18 cellular contexts compared by ENCODE assay signal in genomic region chr2:46802665-46803550, GRCh38.
DNase-seq lines count a peak whose midpoint lies in the region; ATAC-seq and TF ChIP-seq lines count a peak whose summit lies in the region.
"Had no signal": no experiment of that assay in that cellular context is flagged by ENCODE, and none has a peak within 500 bp of the region (broad histone marks: within the 10 kb centered on the region; RNA-seq: fewer than 3 reads in every experiment).

No MANE protein-coding gene starts in this region.

- H3K4me3 ChIP-seq in heart left ventricle (no peak overlapping the region), thyroid gland (replicated peaks in 1 of 3) (no peak overlapping the region)
- H3K4me3 ChIP-seq: body of pancreas had no signal

- H3K36me3 ChIP-seq in heart left ventricle (no peaks in the 10 kb centered on the region), thyroid gland (no peaks in the 10 kb centered on the region)

- no peaks in the 10 kb centered on the region for H3K4me1 Mint-ChIP-seq in naive thymus-derived CD8-positive, alpha-beta T cell
- H3K4me1 Mint-ChIP-seq: activated T-helper 17 cell treated with anti-CD3 and anti-CD28 coated beads, Interleukin-2, amount 50 U/mL, for 72 hours had no signal

- ATAC-seq in heart left ventricle = peak; percentile 81 to 89 (median 85)
- no peak for ATAC-seq in naive thymus-derived CD8-positive, alpha-beta T cell
- ATAC-seq: activated T-helper 17 cell treated with anti-CD3 and anti-CD28 coated beads, Interleukin-2, amount 50 U/mL, for 72 hours had no signal

- H3K4me3 Mint-ChIP-seq in naive thymus-derived CD8-positive, alpha-beta T cell = no peak overlapping the region
- H3K4me3 Mint-ChIP-seq: activated T-helper 17 cell treated with anti-CD3 and anti-CD28 coated beads, Interleukin-2, amount 50 U/mL, for 72 hours; stimulated activated naive CD8-positive, alpha-beta T cell treated with anti-CD3 and anti-CD28 coated beads, Interleukin-15, Interleukin-2, amounts not matched to agents 100 ng/mL and 50 ng/mL, for 24 hours had no signal

- TF ChIP-seq CTCF in heart left ventricle (IDR thresholded peaks at IDR 0.05) (peak in 10 of 12 donors; percentile 16 to 52 (median 28)), thyroid gland (IDR thresholded peaks at IDR 0.05) (no peak)

- in situ Hi-C loops in G401 (cut with HindIII; ENCODE audit: low sequenced_read_pairs) (no loop called here), SK-MEL-5 (cut with HindIII; ENCODE audit: low pct_unique_long_range_greater_than_20kb, low sequenced_read_pairs) (no loop called here)

- TF ChIP-seq POLR2A in heart left ventricle (IDR thresholded peaks at IDR 0.05) (no peak), thyroid gland (IDR thresholded peaks at IDR 0.05) (no peak)

- H3K27ac ChIP-seq in heart left ventricle (peak overlapping the region in 8 of 12 donors; percentile 19 to 69 (median 46)), thyroid gland (no peak overlapping the region)
- H3K27ac ChIP-seq: body of pancreas, C4-2B had no signal

- H3K9me3 Mint-ChIP-seq in naive thymus-derived CD8-positive, alpha-beta T cell = peaks cover 0 to 4% (median 0%) of the 10 kb centered on the region in 9 donors
- H3K9me3 Mint-ChIP-seq: activated T-helper 17 cell treated with anti-CD3 and anti-CD28 coated beads, Interleukin-2, amount 50 U/mL, for 72 hours; stimulated activated naive CD8-positive, alpha-beta T cell treated with anti-CD3 and anti-CD28 coated beads, Interleukin-15, Interleukin-2, amounts not matched to agents 100 ng/mL and 50 ng/mL, for 24 hours had no signal

- no peaks in the 10 kb centered on the region for H3K27me3 ChIP-seq in heart left ventricle
- no peaks in the 10 kb centered on the region for H3K27me3 ChIP-seq in thyroid gland
- H3K27me3 ChIP-seq: body of pancreas had no signal

- intact Hi-C loops in heart left ventricle (cut with DNase I) (loop anchor here in 6 of 10 donors (2.0 to 5.0 kb wide), 2 partner anchors 74 kb away; no protein-coding TSS in a partner anchor), thyroid gland (cut with DNase I) (no loop called here)

- H3K36me3 Mint-ChIP-seq in naive thymus-derived CD8-positive, alpha-beta T cell = peaks cover 0 to 2% (median 0%) of the 10 kb centered on the region in 3 donors

- no peaks in the 10 kb centered on the region for H3K9me3 ChIP-seq in heart left ventricle
- no peaks in the 10 kb centered on the region for H3K9me3 ChIP-seq in thyroid gland
- H3K9me3 ChIP-seq: body of pancreas had no signal

- 65 to 70% (median 67%) methylated on average over 13 of the region's 13 CpGs for WGBS in heart left ventricle, 4 donors
- 92 to 93% methylated on average over 12 to 13 of the region's 13 CpGs for WGBS in thyroid gland, 2 donors

- peaks cover 0 to 4% (median 2%) of the 10 kb centered on the region in 5 donors for H3K27me3 Mint-ChIP-seq in naive thymus-derived CD8-positive, alpha-beta T cell
- H3K27me3 Mint-ChIP-seq: activated T-helper 17 cell treated with anti-CD3 and anti-CD28 coated beads, Interleukin-2, amount 50 U/mL, for 72 hours had no signal

- DNase-seq in G401 (ENCODE audit: low spot score) (peak; percentile 82), SK-MEL-5 (ENCODE audit: low read depth, low spot score) (peak; percentile 19), heart left ventricle (peak in 1 of 5 donors; percentile 56), putamen (ENCODE audit: low spot score) (peak; percentile 74), thyroid gland (no peak), middle frontal gyrus (ENCODE audit: extremely low spot score, low spot score) (no peak)
- no peak for DNase-seq in stimulated activated naive CD4-positive, alpha-beta T cell treated with Interleukin-2 at 50 U/mL for 16 hours (lab: John Stamatoyannopoulos, UW)
- DNase-seq in naive thymus-derived CD8-positive, alpha-beta T cell = no peak
- DNase-seq: activated CD4-positive, alpha-beta T cell treated with anti-CD3 and anti-CD28 coated beads, Interleukin-2, amount 50 U/mL, for 1 hour; hippocampal formation; midbrain; NCI-H2081; stimulated activated CD4-positive, alpha-beta T cell treated with anti-CD3 and anti-CD28 coated beads, Interleukin-4, amount 100 ng/mL, for 4 hours; T-helper 1 cell had no signal

- H3K4me1 ChIP-seq in heart left ventricle (peaks cover 0 to 33% (median 11%) of the 10 kb centered on the region in 12 donors), thyroid gland (peaks cover 3 to 19% of the 10 kb centered on the region in 2 donors)
- H3K4me1 ChIP-seq: body of pancreas had no signal

- POLR2A ChIA-PET in naive thymus-derived CD8-positive, alpha-beta T cell (lab: Charles Lee) = no interaction called here

- no peak overlapping the region for H3K27ac Mint-ChIP-seq in naive thymus-derived CD8-positive, alpha-beta T cell
- H3K27ac Mint-ChIP-seq: activated T-helper 17 cell treated with anti-CD3 and anti-CD28 coated beads, Interleukin-2, amount 50 U/mL, for 72 hours; stimulated activated naive CD8-positive, alpha-beta T cell treated with anti-CD3 and anti-CD28 coated beads, Interleukin-15, Interleukin-2, amounts not matched to agents 100 ng/mL and 50 ng/mL, for 24 hours had no signal

Comparison
In these comparisons a context has a peak if more than half of its experiments do, and no peak if none do; other contexts are left out.
1. DNase-seq: peak in G401 (single experiment), SK-MEL-5 (single experiment) and putamen (single experiment); none in thyroid gland (0 of 2), middle frontal gyrus (single experiment), stimulated activated naive CD4-positive, alpha-beta T cell treated with Interleukin-2 at 50 U/mL for 16 hours (single experiment) and naive thymus-derived CD8-positive, alpha-beta T cell (0 of 10).
2. ATAC-seq: peak in heart left ventricle (4 of 4); none in naive thymus-derived CD8-positive, alpha-beta T cell (0 of 2).
3. H3K27ac ChIP-seq: peak in heart left ventricle (8 of 12); none in thyroid gland (0 of 3).
4. CTCF ChIP-seq: peak in heart left ventricle (10 of 12); none in thyroid gland (0 of 6).